In genomic region chr5:4089087-4089486, GRCh38 we compare ENCODE assay signal across 20 cellular contexts.
"Had no signal": no experiment of that assay in that cellular context is flagged by ENCODE, and none has a peak within 500 bp of the region (broad histone marks: within the 10 kb centered on the region; RNA-seq: fewer than 3 reads in every experiment).

No MANE protein-coding gene starts in this region.

- H3K4me3 ChIP-seq: coronary artery, gastroesophageal sphincter, neural progenitor cell, pancreas, stomach, thoracic aorta, transverse colon had no signal

- H3K9me3 ChIP-seq: gastroesophageal sphincter, pancreas, thoracic aorta, transverse colon had no signal

- H3K36me3 ChIP-seq: gastroesophageal sphincter, neural progenitor cell, pancreas, stomach, thoracic aorta, transverse colon had no signal

- FAIRE-seq: pancreas, small intestine had no signal

- H3K27me3 ChIP-seq: gastroesophageal sphincter, neural progenitor cell, pancreas, stomach, transverse colon had no signal

- H3K4me1 ChIP-seq: gastroesophageal sphincter, neural progenitor cell, pancreas, stomach, transverse colon had no signal

- H3K36me3 Mint-ChIP-seq: naive thymus-derived CD4-positive, alpha-beta T cell; neural progenitor cell had no signal

- H3K27ac Mint-ChIP-seq: endodermal cell, neural progenitor cell, progenitor cell of endocrine pancreas had no signal

- H3K4me1 Mint-ChIP-seq: endodermal cell; naive thymus-derived CD4-positive, alpha-beta T cell; neural progenitor cell had no signal

- H3K27ac ChIP-seq: coronary artery, gastroesophageal sphincter, neural progenitor cell, pancreas, stomach, thoracic aorta, transverse colon had no signal

- H3K4me3 Mint-ChIP-seq: endodermal cell; naive thymus-derived CD4-positive, alpha-beta T cell; neural progenitor cell had no signal

- H3K9me3 Mint-ChIP-seq: endodermal cell had no signal

- H3K4me2 ChIP-seq: neural progenitor cell had no signal

- H2AFZ ChIP-seq: neural progenitor cell had no signal

- H3K27me3 Mint-ChIP-seq: naive thymus-derived CD4-positive, alpha-beta T cell had no signal

- H3K9ac ChIP-seq: neural progenitor cell had no signal

- DNase-seq: effector CD4-positive, alpha-beta T cell; endodermal cell; glutamatergic neuron; kidney glomerular epithelial cell; naive thymus-derived CD4-positive, alpha-beta T cell; occipital lobe; pancreas; right cardiac atrium; small intestine; stimulated activated CD4-positive, alpha-beta T cell treated with anti-CD3 and anti-CD28 coated beads, Interleukin-12 subunit alpha, Interleukin-12 subunit beta, amount 100 ng/mL, for 4 hours; stimulated activated naive CD4-positive, alpha-beta T cell; stomach; substantia nigra; transverse colon had no signal

- ATAC-seq: esophagus mucosa; gastroesophageal sphincter; naive thymus-derived CD4-positive, alpha-beta T cell; pancreas; right cardiac atrium had no signal
